Comparison of ENCODE assay signal across 11 cellular contexts in genomic region chr7:5478568-5479045, GRCh38. TPM values are rescaled to one million over a fixed set of nuclear protein-coding genes. Genes with fewer than 3 reads are reported as not detected.
DNase-seq lines count a peak whose midpoint lies in the region; ATAC-seq and TF ChIP-seq lines count a peak whose summit lies in the region.
"Had no signal": no experiment of that assay in that cellular context is flagged by ENCODE, and none has a peak within 500 bp of the region (broad histone marks: within the 10 kb centered on the region; RNA-seq: fewer than 3 reads in every experiment).

No MANE protein-coding gene starts in this region.

- POLR2A ChIA-PET in MCF 10A (lab: Yijun Ruan, JAX): no interaction called here

- no peaks in the 10 kb centered on the region for H3K9me3 Mint-ChIP-seq in MCF 10A (ENCODE audit: unreplicated experiment)
- no peaks in the 10 kb centered on the region for H3K9me3 Mint-ChIP-seq in type B pancreatic cell
- H3K9me3 Mint-ChIP-seq: T-helper 1 cell treated with Interleukin-12 subunit alpha and Interleukin-12 subunit beta and Interleukin-4 antibody, amounts not matched to agents 30 μg/mL and 1 μg/mL, for 36 hours had no signal

- BruUV-seq in MCF 10A (replicated peaks; lab: Mats Ljungman, UMichigan): no TSS peak

- no peak overlapping the region for H3K27ac Mint-ChIP-seq in MCF 10A (ENCODE audit: low read depth, unreplicated experiment)
- peak overlapping the region; percentile 55 for H3K27ac Mint-ChIP-seq in type B pancreatic cell
- H3K27ac Mint-ChIP-seq: T-helper 1 cell treated with Interleukin-12 subunit alpha and Interleukin-12 subunit beta and Interleukin-4 antibody, amounts not matched to agents 30 μg/mL and 1 μg/mL, for 36 hours had no signal

- H3K4me3 ChIP-seq in breast epithelium: peak overlapping the region; percentile 22 to 33 (median 28)
- H3K4me3 ChIP-seq in ascending aorta: peak overlapping the region; percentile 43 to 60
- no peak overlapping the region for H3K4me3 ChIP-seq in mucosa of descending colon

- CTCF ChIA-PET in MCF 10A (lab: Yijun Ruan, JAX): interaction anchor here (0.6 to 1.3 kb wide), 2 partner anchors 16 to 237 kb away, joined by 3 to 4 read pairs; no protein-coding TSS in a partner anchor

- no peaks in the 10 kb centered on the region for H3K9me3 ChIP-seq in breast epithelium
- H3K9me3 ChIP-seq in ascending aorta: no peaks in the 10 kb centered on the region
- no peaks in the 10 kb centered on the region for H3K9me3 ChIP-seq in mucosa of descending colon

- no peak for TF ChIP-seq CTCF in breast epithelium (IDR thresholded peaks at IDR 0.05)
- TF ChIP-seq CTCF in MCF 10A (IDR thresholded peaks at IDR 0.05; ENCODE audit: unreplicated experiment): no peak
- TF ChIP-seq CTCF in ascending aorta (IDR thresholded peaks at IDR 0.05): no peak
- TF ChIP-seq CTCF in mucosa of descending colon (IDR thresholded peaks at IDR 0.05): no peak
- no peak for TF ChIP-seq CTCF in type B pancreatic cell (conservative IDR thresholded peaks at IDR 0.05)

- H3K4me3 Mint-ChIP-seq in MCF 10A (ENCODE audit: unreplicated experiment) (no peak overlapping the region), type B pancreatic cell (peak overlapping the region; percentile 47)
- H3K4me3 Mint-ChIP-seq: T-helper 1 cell treated with Interleukin-12 subunit alpha and Interleukin-12 subunit beta and Interleukin-4 antibody, amounts not matched to agents 30 μg/mL and 1 μg/mL, for 36 hours had no signal

- no peaks in the 10 kb centered on the region for H3K27me3 Mint-ChIP-seq in MCF 10A (ENCODE audit: insufficient read depth, unreplicated experiment)
- no peaks in the 10 kb centered on the region for H3K27me3 Mint-ChIP-seq in type B pancreatic cell

- intact Hi-C loops in breast epithelium (cut with DNase I; ENCODE audit: low total_unique reads): loop anchor here (2.0 kb wide), 1 partner anchor 238 kb away; no protein-coding TSS in a partner anchor
- intact Hi-C loops in MCF 10A (cut with micrococcal nuclease): no loop called here
- intact Hi-C loops in ascending aorta (cut with DNase I): no loop called here
- intact Hi-C loops in mucosa of descending colon (cut with DNase I, micrococcal nuclease): no loop called here

- H3K36me3 ChIP-seq in breast epithelium: no peaks in the 10 kb centered on the region
- no peaks in the 10 kb centered on the region for H3K36me3 ChIP-seq in ascending aorta
- no peaks in the 10 kb centered on the region for H3K36me3 ChIP-seq in mucosa of descending colon (ENCODE audit: low read depth)

- no peak for TF ChIP-seq POLR2A in breast epithelium (IDR thresholded peaks at IDR 0.05)

- ATAC-seq in mucosa of descending colon (peak; percentile 57), HG03280 (IDR thresholded peaks at IDR 0.05; ENCODE audit: unreplicated experiment) (no peak), GM21528 (IDR thresholded peaks at IDR 0.05; ENCODE audit: low FRiP score, unreplicated experiment) (no peak)

- H3K27ac ChIP-seq in breast epithelium (no peak overlapping the region), ascending aorta (peak overlapping the region in 1 of 2 donors; percentile 52)
- H3K27ac ChIP-seq: C4-2B had no signal

- H3K36me3 Mint-ChIP-seq in MCF 10A (ENCODE audit: insufficient read depth, unreplicated experiment) (peaks cover 30% of the 10 kb centered on the region), type B pancreatic cell (no peaks in the 10 kb centered on the region)

- H3K27me3 ChIP-seq in breast epithelium (no peaks in the 10 kb centered on the region), ascending aorta (no peaks in the 10 kb centered on the region)

- no peaks in the 10 kb centered on the region for H3K4me1 Mint-ChIP-seq in MCF 10A (ENCODE audit: insufficient read depth, unreplicated experiment)
- peaks cover 13% of the 10 kb centered on the region for H3K4me1 Mint-ChIP-seq in type B pancreatic cell (ENCODE audit: unreplicated experiment)

- DNase-seq in breast epithelium (ENCODE audit: low spot score in 2 of 2) (no peak), MCF 10A (ENCODE audit: unreplicated experiment) (no peak), ascending aorta (ENCODE audit: low spot score in 2 of 2) (no peak), mucosa of descending colon (no peak), type B pancreatic cell (ENCODE audit: extremely low spot score, unreplicated experiment) (no peak)
- DNase-seq in stimulated activated CD4-positive, alpha-beta T cell treated with anti-CD3 and anti-CD28 coated beads, Interleukin-4, amount 100 ng/mL, for 1 hour: no peak
- DNase-seq: stimulated activated naive CD4-positive, alpha-beta T cell had no signal

- H3K4me1 ChIP-seq in breast epithelium (no peaks in the 10 kb centered on the region), ascending aorta (peaks cover 0 to 12% of the 10 kb centered on the region in 2 donors), mucosa of descending colon (ENCODE audit: low read depth) (no peaks in the 10 kb centered on the region)

RNA-seq across cellular contexts. Expression of gene FBXL18, which starts 35.0 kb away (rescaled TPM):
- 1 to 10 TPM; 3.7 to 4.6 (median 4.0) TPM for total RNA-seq in breast epithelium
- total RNA-seq in MCF 10A (2022): 15.7 and 19.5 TPM in 2 replicates
- total RNA-seq in ascending aorta: 31.7 TPM
- 10 to 100 TPM in 1 of 3 donors, 1 to 10 TPM in 2; 8.5 to 10.5 (median 9.8) TPM for total RNA-seq in mucosa of descending colon
- total RNA-seq in type B pancreatic cell (ENCODE audit: low replicate concordance): 13.5 and 14.9 TPM in 2 replicates

RNA-seq across cellular contexts. Expression of gene ACTB, which starts 51.8 kb away (rescaled TPM):
- total RNA-seq in breast epithelium (1,000 to 10,000 TPM; 1,501 to 2,393 (median 1,834) TPM), MCF 10A (2022) (1,855 and 2,659 TPM in 2 replicates), ascending aorta (9,307 TPM), mucosa of descending colon (1,000 to 10,000 TPM; 4,159 to 6,919 (median 5,576) TPM), type B pancreatic cell (ENCODE audit: low replicate concordance) (3,466 and 4,253 TPM in 2 replicates)

RNA-seq across cellular contexts. Expression of gene TNRC18, which starts 55.0 kb away (rescaled TPM):
- total RNA-seq in breast epithelium (10 to 100 TPM; 32.2 to 72.4 (median 36.9) TPM), MCF 10A (2022) (120 and 132 TPM in 2 replicates), ascending aorta (240 TPM), mucosa of descending colon (100 to 1,000 TPM in 2 of 3 donors, 10 to 100 TPM in 1; 94.0 to 170 (median 112) TPM), type B pancreatic cell (ENCODE audit: low replicate concordance) (135 and 169 TPM in 2 replicates)
